ENCODE assay signal across 8 cellular contexts in the genomic region with DNA sequence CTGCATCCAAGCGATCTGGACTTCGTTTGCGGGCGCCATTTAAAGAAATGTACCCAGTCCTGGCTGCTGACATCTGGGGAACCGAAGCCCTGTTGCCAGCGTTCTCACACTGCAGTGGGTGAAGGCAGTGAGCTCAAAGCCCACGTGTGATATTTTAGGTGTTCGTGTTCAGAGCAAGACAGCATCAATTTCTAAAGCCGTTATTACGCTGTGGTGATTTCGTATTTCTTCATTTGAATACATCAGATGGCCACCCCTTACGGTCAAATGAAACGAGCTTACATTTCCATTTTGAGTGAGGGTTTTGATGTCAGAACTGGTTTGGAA. TPM values are rescaled to one million over a fixed set of nuclear protein-coding genes. Genes with fewer than 3 reads are reported as not detected.
DNase-seq lines count a peak whose midpoint lies in the region; ATAC-seq and TF ChIP-seq lines count a peak whose summit lies in the region.

No MANE protein-coding gene starts in this region.

- no TSS peak for BruUV-seq in HCT116 (replicated peaks; lab: Mats Ljungman, UMichigan)

- peaks cover 9% of the 10 kb centered on the region for H3K4me1 Mint-ChIP-seq in activated T-helper 2 cell treated with anti-CD3 and anti-CD28 coated beads, Interferon-gamma antibody, Interleukin-2, Interleukin-4, amounts not matched to agents 10 μg/mL and 5 μg/mL and 100 μg/mL, durations not matched to agents 14 hours and 24 hours and 36 hours (ENCODE audit: low read depth)

- peak overlapping the region; percentile 36 for H2AFZ ChIP-seq in HCT116 (ENCODE audit: low read depth, low read length, poor library complexity, severe bottlenecking)

- RAD21 ChIA-PET in HCT116 (lab: Charles Lee; ENCODE audit: low non-redundant PET in 1 of 2, low total read pairs in 2 of 2, uncharacterized antibody in 2 of 2, unreplicated experiment in 2 of 2) = no interaction called here

- ATAC-seq in HCT116 (no peak), GM21360 (IDR thresholded peaks at IDR 0.05; ENCODE audit: unreplicated experiment) (no peak), HG03039 (IDR thresholded peaks at IDR 0.05; ENCODE audit: unreplicated experiment) (no peak)

- peak overlapping the region; percentile 70 for H3K4me3 Mint-ChIP-seq in activated T-helper 2 cell treated with anti-CD3 and anti-CD28 coated beads, Interferon-gamma antibody, Interleukin-2, Interleukin-4, amounts not matched to agents 10 μg/mL and 5 μg/mL and 100 μg/mL, durations not matched to agents 14 hours and 24 hours and 36 hours (ENCODE audit: low read depth)

- H3K9me3 ChIP-seq in HCT116 (ENCODE audit: control insufficient read depth in 1 of 2, insufficient read depth in 1 of 2, low read depth in 1 of 2, low read length in 2 of 2) (no peaks in the 10 kb centered on the region), testis (no peaks in the 10 kb centered on the region)

- TF ChIP-seq POLR2A in HCT116 (IDR thresholded peaks at IDR 0.05; ENCODE audit: borderline replicate concordance, extremely low read depth, insufficient read depth, insufficient read length) (no peak), testis (IDR thresholded peaks at IDR 0.05) (no peak)

- H3K9me2 ChIP-seq in HCT116 (ENCODE audit: insufficient read depth) = no peaks in the 10 kb centered on the region

- H3K9me3 Mint-ChIP-seq in activated T-helper 2 cell treated with anti-CD3 and anti-CD28 coated beads, Interferon-gamma antibody, Interleukin-2, Interleukin-4, amounts not matched to agents 10 μg/mL and 5 μg/mL and 100 μg/mL, durations not matched to agents 14 hours and 24 hours and 36 hours = no peaks in the 10 kb centered on the region

- no peak for TF ChIP-seq RAD21 in HCT116 (IDR thresholded peaks at IDR 0.05; ENCODE audit: low read depth)

- H3K27me3 Mint-ChIP-seq in activated T-helper 2 cell treated with anti-CD3 and anti-CD28 coated beads, Interferon-gamma antibody, Interleukin-2, Interleukin-4, amounts not matched to agents 10 μg/mL and 5 μg/mL and 100 μg/mL, durations not matched to agents 14 hours and 24 hours and 36 hours (ENCODE audit: low read depth) = peaks cover 31% of the 10 kb centered on the region

- TF ChIP-seq CTCF in AG04449 (IDR thresholded peaks at IDR 0.05; ENCODE audit: insufficient read depth, low read length, missing control alignments) = no peak
- no peak for TF ChIP-seq CTCF in HCT116 (IDR thresholded peaks at IDR 0.05 in 2 of 3, conservative IDR thresholded peaks at IDR 0.05 in 1 of 3; ENCODE audit: borderline replicate concordance in 1 of 3, insufficient read depth in 1 of 3, low read depth in 2 of 3, low read length in 2 of 3)
- no peak for TF ChIP-seq CTCF in testis (IDR thresholded peaks at IDR 0.05)

- no peak overlapping the region for H3K27ac Mint-ChIP-seq in activated T-helper 2 cell treated with anti-CD3 and anti-CD28 coated beads, Interferon-gamma antibody, Interleukin-2, Interleukin-4, amounts not matched to agents 10 μg/mL and 5 μg/mL and 100 μg/mL, durations not matched to agents 14 hours and 24 hours and 36 hours

- H3K4me1 ChIP-seq in HCT116 (ENCODE audit: control insufficient read depth in 1 of 2, insufficient read depth in 2 of 2, low read length in 2 of 2) = peaks cover 10 to 31% of the 10 kb centered on the region in 2 experiments
- H3K4me1 ChIP-seq in testis = no peaks in the 10 kb centered on the region

- no peaks in the 10 kb centered on the region for H4K20me1 ChIP-seq in HCT116 (ENCODE audit: insufficient read depth)

- intact Hi-C loops in HCT116 (cut with micrococcal nuclease) = loop anchor here (5.0 to 10.0 kb wide), 3 partner anchors 240 to 1322 kb away; no protein-coding TSS in a partner anchor
- intact Hi-C loops in activated T-helper 2 cell treated with anti-CD3 and anti-CD28 coated beads, Interferon-gamma antibody, Interleukin-2, Interleukin-4, amounts not matched to agents 10 μg/mL and 5 μg/mL and 100 μg/mL, durations not matched to agents 14 hours and 24 hours and 36 hours (cut with micrococcal nuclease) = loop anchor here (10.0 kb wide), 2 partner anchors 238 to 528 kb away; a partner anchor contains a TSS
- intact Hi-C loops in testis (cut with DNase I; ENCODE audit: low total_unique reads) = no loop called here

- 2 to 4% methylated on average over 11 to 13 of the region's 13 CpGs for WGBS in testis, 2 donors

- H3K4me3 ChIP-seq in AG04449 (ENCODE audit: low read depth, low read length) (peak overlapping the region; percentile 68), HCT116 (replicated peaks in 1 of 2; ENCODE audit: low read depth in 1 of 2, low read length in 2 of 2) (peak overlapping the region; percentile 55 to 62), testis (peak overlapping the region; percentile 58 to 83)

- H3K79me2 ChIP-seq in HCT116 (ENCODE audit: insufficient read depth, low read length) = no peaks in the 10 kb centered on the region

- CTCF ChIA-PET in AG04449 (lab: Yijun Ruan, JAX) = interaction anchor here (0.7 to 5.7 kb wide), 5 partner anchors 11 to 395 kb away, joined by 3 to 117 read pairs (median 4); no protein-coding TSS in a partner anchor
- CTCF ChIA-PET in HCT116 (lab: Charles Lee) = interaction anchor here (0.6 to 3.4 kb wide), 4 partner anchors 257 to 396 kb away, joined by 3 to 28 read pairs (median 8); no protein-coding TSS in a partner anchor

- no peaks in the 10 kb centered on the region for H3K27me3 ChIP-seq in HCT116 (ENCODE audit: insufficient read depth, low read length)
- no peaks in the 10 kb centered on the region for H3K27me3 ChIP-seq in testis

- POLR2A ChIA-PET in AG04449 (lab: Yijun Ruan, JAX) (interaction anchor here (0.8 kb wide), 1 partner anchor 299 kb away, joined by 3 read pairs; a partner anchor contains a TSS), HCT116 (lab: Charles Lee) (interaction anchor here (0.6 kb wide), 1 partner anchor 370 kb away, joined by 3 read pairs; no protein-coding TSS in a partner anchor)

- H3K9ac ChIP-seq in HCT116 (ENCODE audit: low read length) = peak overlapping the region; percentile 80

- DNase-seq in AG04449 (ENCODE audit: low read depth, low spot score) (no peak), HCT116 (ENCODE audit: low read depth, low spot score) (no peak), iris pigment epithelial cell (ENCODE audit: low read depth) (peak; percentile 21), testis (no peak), NCI-H1930 (lab: John Stamatoyannopoulos, UW) (no peak)
- DNase-seq in activated T-helper 2 cell treated with anti-CD3 and anti-CD28 coated beads, Interferon-gamma antibody, Interleukin-2, Interleukin-4, amounts not matched to agents 10 μg/mL and 5 μg/mL and 100 μg/mL, durations not matched to agents 14 hours and 24 hours and 36 hours (ENCODE audit: low spot score) = no peak

- H3K27ac ChIP-seq in HCT116 (ENCODE audit: low read depth, low read length) (peak overlapping the region; percentile 71), testis (peak overlapping the region; percentile 7 to 64)

- peak overlapping the region; percentile 82 for H3K4me2 ChIP-seq in HCT116 (ENCODE audit: low read length)

- no peaks in the 10 kb centered on the region for H3K36me3 Mint-ChIP-seq in activated T-helper 2 cell treated with anti-CD3 and anti-CD28 coated beads, Interferon-gamma antibody, Interleukin-2, Interleukin-4, amounts not matched to agents 10 μg/mL and 5 μg/mL and 100 μg/mL, durations not matched to agents 14 hours and 24 hours and 36 hours (ENCODE audit: low read depth)

- H3K36me3 ChIP-seq in HCT116 (ENCODE audit: control insufficient read depth in 1 of 2, insufficient read depth in 2 of 2, low read length in 2 of 2) (no peaks in the 10 kb centered on the region), testis (ENCODE audit: low read depth, missing control alignments) (no peaks in the 10 kb centered on the region)

TF ChIP-seq in HCT116, 20 proteins besides CTCF, POLR2A, EP300 and RAD21 (continues in another document):
- no peak for TF ChIP-seq EZH2phosphoT487 (IDR thresholded peaks at IDR 0.05; ENCODE audit: borderline replicate concordance)
- TF ChIP-seq EZH2 (IDR thresholded peaks at IDR 0.05) = no peak
- TF ChIP-seq ELF1 (IDR thresholded peaks at IDR 0.05; ENCODE audit: borderline replicate concordance, low read depth) = no peak
- TF ChIP-seq, protein P1, sequence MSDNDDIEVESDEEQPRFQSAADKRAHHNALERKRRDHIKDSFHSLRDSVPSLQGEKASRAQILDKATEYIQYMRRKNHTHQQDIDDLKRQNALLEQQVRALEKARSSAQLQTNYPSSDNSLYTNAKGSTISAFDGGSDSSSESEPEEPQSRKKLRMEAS (IDR thresholded peaks at IDR 0.05) = no peak
- no peak for TF ChIP-seq POLR2AphosphoS5 (IDR thresholded peaks at IDR 0.05; ENCODE audit: low read depth, low read length)
- no peak for TF ChIP-seq SIN3A (IDR thresholded peaks at IDR 0.05; ENCODE audit: low read depth)
- no peak for TF ChIP-seq ZFX (IDR thresholded peaks at IDR 0.05)

RNA-seq across cellular contexts. Expression of a gene that starts 0.4 kb away (rescaled TPM):
- total RNA-seq in HCT116 (2021; ENCODE audit: unreplicated experiment) = 1.8 TPM
- polyA plus RNA-seq in HCT116 (2012) = 1.6 and 1.9 TPM in 2 replicates
- total RNA-seq in activated T-helper 2 cell treated with anti-CD3 and anti-CD28 coated beads, Interferon-gamma antibody, Interleukin-2, Interleukin-4, amounts not matched to agents 10 μg/mL and 5 μg/mL and 100 μg/mL, durations not matched to agents 14 hours and 24 hours and 36 hours = not detected in 2 replicates
- total RNA-seq in testis = 10 to 100 TPM in 1 of 2 donors, 1 to 10 TPM in 1; 5.9 to 20.0 TPM
- polyA plus RNA-seq in testis (ENCODE audit: insufficient read depth, low read depth, low replicate concordance) = 26.4 TPM

RNA-seq across cellular contexts. Expression of a gene that starts 42.2 kb away (rescaled TPM):
- total RNA-seq in HCT116 (2021; ENCODE audit: unreplicated experiment) = 43.1 TPM
- 7.5 and 8.8 TPM in 2 replicates for polyA plus RNA-seq in HCT116 (2012)
- total RNA-seq in activated T-helper 2 cell treated with anti-CD3 and anti-CD28 coated beads, Interferon-gamma antibody, Interleukin-2, Interleukin-4, amounts not matched to agents 10 μg/mL and 5 μg/mL and 100 μg/mL, durations not matched to agents 14 hours and 24 hours and 36 hours = 60.4 and 63.0 TPM in 2 replicates
- total RNA-seq in testis = 10 to 100 TPM; 53.6 to 56.8 TPM
- polyA plus RNA-seq in testis (ENCODE audit: insufficient read depth, low read depth, low replicate concordance) = 15.8 TPM

RNA-seq across cellular contexts. Expression of a gene that starts 43.4 kb away (rescaled TPM):
- not detected for total RNA-seq in HCT116 (2021; ENCODE audit: unreplicated experiment)
- polyA plus RNA-seq in HCT116 (2012) = 0.04 TPM in 1 of 2 replicates, not detected in the other
- total RNA-seq in activated T-helper 2 cell treated with anti-CD3 and anti-CD28 coated beads, Interferon-gamma antibody, Interleukin-2, Interleukin-4, amounts not matched to agents 10 μg/mL and 5 μg/mL and 100 μg/mL, durations not matched to agents 14 hours and 24 hours and 36 hours = not detected in 2 replicates
- 1 to 10 TPM; 1.5 to 3.0 TPM for total RNA-seq in testis
- polyA plus RNA-seq in testis (ENCODE audit: insufficient read depth, low read depth, low replicate concordance) = 6.9 TPM
